12 cellular contexts compared by ENCODE assay signal in genomic region chr2:174617120-174617519, GRCh38. TPM values are rescaled to one million over a fixed set of nuclear protein-coding genes. Genes with fewer than 3 reads are reported as not detected.
DNase-seq lines count a peak whose midpoint lies in the region; ATAC-seq and TF ChIP-seq lines count a peak whose summit lies in the region.
"Had no signal": no experiment of that assay in that cellular context is flagged by ENCODE, and none has a peak within 500 bp of the region (broad histone marks: within the 10 kb centered on the region; RNA-seq: fewer than 3 reads in every experiment).

No MANE protein-coding gene starts in this region.

- H3K27ac ChIP-seq in breast epithelium = peak overlapping the region in 1 of 2 donors; percentile 59
- H3K27ac ChIP-seq in right cardiac atrium (ENCODE audit: low read length) = peak overlapping the region; percentile 88
- H3K27ac ChIP-seq in tibial artery = peak overlapping the region; percentile 80 to 84

- peaks cover 6% of the 10 kb centered on the region for H3K36me3 Mint-ChIP-seq in MCF 10A (ENCODE audit: insufficient read depth, unreplicated experiment)
- H3K36me3 Mint-ChIP-seq in activated T-helper 17 cell treated with anti-CD3 and anti-CD28 coated beads, Interleukin-2, amount 50 U/mL, for 72 hours (ENCODE audit: low read depth) = peaks cover 49% of the 10 kb centered on the region

- peak; percentile 55 for ATAC-seq in activated T-helper 17 cell treated with anti-CD3 and anti-CD28 coated beads, Interleukin-2, amount 50 U/mL, for 72 hours (replicated peaks)
- ATAC-seq in right cardiac atrium (peak; percentile 69 to 81), GM19328 (IDR thresholded peaks at IDR 0.05; ENCODE audit: unreplicated experiment) (no peak), GM19324 (IDR thresholded peaks at IDR 0.05; ENCODE audit: low FRiP score, unreplicated experiment) (no peak)

- H3K27me3 ChIP-seq in breast epithelium (no peaks in the 10 kb centered on the region), right cardiac atrium (ENCODE audit: control insufficient read depth, insufficient read depth) (no peaks in the 10 kb centered on the region), tibial artery (no peaks in the 10 kb centered on the region)
- H3K27me3 ChIP-seq: heart left ventricle had no signal

- CTCF ChIA-PET in MCF 10A (lab: Yijun Ruan, JAX) = interaction anchor here (0.7 to 1.1 kb wide), 4 partner anchors 11 to 71 kb away, joined by 3 to 5 read pairs (median 4); no protein-coding TSS in a partner anchor

- no peaks in the 10 kb centered on the region for H3K36me3 ChIP-seq in breast epithelium
- H3K36me3 ChIP-seq in tibial artery = no peaks in the 10 kb centered on the region

- no peak for TF ChIP-seq POLR2A in breast epithelium (IDR thresholded peaks at IDR 0.05)

- no peak overlapping the region for H3K4me3 Mint-ChIP-seq in MCF 10A (ENCODE audit: unreplicated experiment)
- H3K4me3 Mint-ChIP-seq in activated T-helper 17 cell treated with anti-CD3 and anti-CD28 coated beads, Interleukin-2, amount 50 U/mL, for 72 hours = peak overlapping the region; percentile 82

- BruUV-seq in MCF 10A (replicated peaks; lab: Mats Ljungman, UMichigan) = no TSS peak

- H3K4me3 ChIP-seq in breast epithelium (no peak overlapping the region), right cardiac atrium (ENCODE audit: low read length) (no peak overlapping the region), tibial artery (no peak overlapping the region)
- H3K4me3 ChIP-seq: heart left ventricle had no signal

- peak overlapping the region; percentile 90 for H3K27ac Mint-ChIP-seq in MCF 10A (ENCODE audit: low read depth, unreplicated experiment)
- peak overlapping the region; percentile 95 for H3K27ac Mint-ChIP-seq in activated T-helper 17 cell treated with anti-CD3 and anti-CD28 coated beads, Interleukin-2, amount 50 U/mL, for 72 hours

- H3K9me3 ChIP-seq in breast epithelium = no peaks in the 10 kb centered on the region
- no peaks in the 10 kb centered on the region for H3K9me3 ChIP-seq in right cardiac atrium (ENCODE audit: control insufficient read depth, low read length)
- H3K9me3 ChIP-seq in tibial artery = no peaks in the 10 kb centered on the region
- H3K9me3 ChIP-seq: heart left ventricle had no signal

- H3K4me1 Mint-ChIP-seq in MCF 10A (ENCODE audit: insufficient read depth, unreplicated experiment) = peaks cover 34% of the 10 kb centered on the region
- peaks cover 47% of the 10 kb centered on the region for H3K4me1 Mint-ChIP-seq in activated T-helper 17 cell treated with anti-CD3 and anti-CD28 coated beads, Interleukin-2, amount 50 U/mL, for 72 hours

- 87% methylated on average over 2 of the region's 2 CpGs for WGBS in right cardiac atrium

- H3K4me1 ChIP-seq in breast epithelium (no peaks in the 10 kb centered on the region), right cardiac atrium (ENCODE audit: control insufficient read depth, insufficient read depth, low read length) (peaks cover 12% of the 10 kb centered on the region), tibial artery (peaks cover 6 to 68% (median 35%) of the 10 kb centered on the region in 4 donors)

- intact Hi-C loops in MCF 10A (cut with micrococcal nuclease) = no loop called here
- intact Hi-C loops in breast epithelium (cut with DNase I; ENCODE audit: low total_unique reads) = no loop called here
- intact Hi-C loops in right cardiac atrium (cut with DNase I) = no loop called here
- intact Hi-C loops in tibial artery (cut with DNase I; ENCODE audit: low total_unique reads) = loop anchor here (5.0 kb wide), 1 partner anchor 65 kb away; no protein-coding TSS in a partner anchor

- peak; percentile 74 for DNase-seq in MCF 10A (ENCODE audit: unreplicated experiment)
- DNase-seq in breast epithelium (ENCODE audit: low spot score in 2 of 2) = no peak
- DNase-seq in right cardiac atrium = no peak
- DNase-seq in tibial artery = peak in 1 of 2 donors; percentile 72
- DNase-seq in superior temporal gyrus (ENCODE audit: extremely low spot score) = no peak
- DNase-seq: activated CD4-positive, alpha-beta T cell treated with anti-CD3 and anti-CD28 coated beads, Interleukin-2, amount 50 U/mL, for 4 hours; central memory CD4-positive, alpha-beta T cell; heart left ventricle; NCI-H2171 had no signal

- no peaks in the 10 kb centered on the region for H3K9me3 Mint-ChIP-seq in MCF 10A (ENCODE audit: unreplicated experiment)
- H3K9me3 Mint-ChIP-seq in activated T-helper 17 cell treated with anti-CD3 and anti-CD28 coated beads, Interleukin-2, amount 50 U/mL, for 72 hours = no peaks in the 10 kb centered on the region

- TF ChIP-seq CTCF in MCF 10A (IDR thresholded peaks at IDR 0.05; ENCODE audit: unreplicated experiment) (no peak), breast epithelium (IDR thresholded peaks at IDR 0.05) (no peak), tibial artery (IDR thresholded peaks at IDR 0.05) (peak in 1 of 2 experiments; percentile 17)

- H3K27me3 Mint-ChIP-seq in MCF 10A (ENCODE audit: insufficient read depth, unreplicated experiment) = no peaks in the 10 kb centered on the region
- no peaks in the 10 kb centered on the region for H3K27me3 Mint-ChIP-seq in activated T-helper 17 cell treated with anti-CD3 and anti-CD28 coated beads, Interleukin-2, amount 50 U/mL, for 72 hours

- POLR2A ChIA-PET in MCF 10A (lab: Yijun Ruan, JAX) = no interaction called here

RNA-seq across cellular contexts. Expression of gene WIPF1, which starts 19.5 kb away (rescaled TPM):
- total RNA-seq in MCF 10A (2022) = 6.0 and 6.2 TPM in 2 replicates
- 10 to 100 TPM; 17.6 to 43.2 (median 24.9) TPM for total RNA-seq in breast epithelium
- 100 to 1,000 TPM; 180 to 334 TPM for total RNA-seq in activated T-helper 17 cell treated with anti-CD3 and anti-CD28 coated beads, Interleukin-2, amount 50 U/mL, for 72 hours
- 10 to 100 TPM; 20.3 to 30.0 (median 27.7) TPM for total RNA-seq in right cardiac atrium
- 12.2 TPM for polyA plus RNA-seq in right cardiac atrium

Comparison
In these comparisons a context has a peak if more than half of its experiments do, and no peak if none do; other contexts are left out.
1. ATAC-seq: peak in activated T-helper 17 cell treated with anti-CD3 and anti-CD28 coated beads, Interleukin-2, amount 50 U/mL, for 72 hours (single experiment) and right cardiac atrium (2 of 2); none in GM19328 (single experiment) and GM19324 (single experiment).
2. RNA of gene WIPF1, which starts 19.5 kb away (total RNA-seq): 180 to 334 TPM in activated T-helper 17 cell treated with anti-CD3 and anti-CD28 coated beads, Interleukin-2, amount 50 U/mL, for 72 hours; 20.3 to 30.0 TPM in right cardiac atrium, 17.6 to 43.2 TPM in breast epithelium and 6.0 to 6.2 TPM in MCF 10A; every median in the first group is over 4 times any median in the second.